ENCODE assay signal across 19 cellular contexts in genomic region chr5:98065261-98065909, GRCh38.
"Had no signal": no experiment of that assay in that cellular context is flagged by ENCODE, and none has a peak within 500 bp of the region (broad histone marks: within the 10 kb centered on the region; RNA-seq: fewer than 3 reads in every experiment).

No MANE protein-coding gene starts in this region.

- ATAC-seq: activated CD4-positive, CD25-positive, alpha-beta regulatory T cell treated with anti-CD3 and anti-CD28 coated beads, Interleukin-2, amount 50 U/mL, for 24 hours; activated CD8-positive, alpha-beta T cell treated with anti-CD3 and anti-CD28 coated beads, Interleukin-2, amount 10 ng/mL, durations not matched to agents 7 days and 5 days; esophagus mucosa; stimulated activated naive B cell treated with anti-CD40 and anti-IgM and Interleukin-4, amounts not matched to agents 10 μg/mL and 1 μg/mL and 100 μg/mL, for 72 hours had no signal

- H3K4me3 ChIP-seq: breast epithelium, coronary artery, lung, spleen, thoracic aorta had no signal

- DNase-seq: activated CD4-positive, alpha-beta T cell treated with anti-CD3 and anti-CD28 coated beads, Interleukin-2, amount 10 ng/mL, durations not matched to agents 7 days and 5 days; activated CD8-positive, alpha-beta T cell treated with anti-CD3 and anti-CD28 coated beads, Interleukin-2, amount 10 ng/mL, durations not matched to agents 7 days and 5 days; activated effector memory CD4-positive, alpha-beta T cell treated with anti-CD3 and anti-CD28 coated beads, Interleukin-2, amount 50 U/mL, for 16 hours; activated naive CD4-positive, alpha-beta T cell treated with anti-CD3 and anti-CD28 coated beads, Interleukin-2, amount 50 U/mL, for 16 hours; activated T-cell treated with anti-CD3 and anti-CD28 coated beads, Interleukin-2, amount 50 U/mL, for 48 hours; aorta; head of caudate nucleus; nucleus accumbens; retina; spleen; stimulated activated CD4-positive, alpha-beta T cell treated with anti-CD3 and anti-CD28 coated beads, Interleukin-4, amount 100 ng/mL, for 4 hours; stimulated activated naive B cell treated with anti-CD40 and anti-IgM and Interleukin-4, amounts not matched to agents 10 μg/mL and 1 μg/mL and 100 μg/mL, for 72 hours; T-helper 1 cell had no signal
